In genomic region chr3:128385080-128385832, GRCh38 we compare ENCODE assay signal across 9 cellular contexts.
A peak's percentile ranks its signal among the peaks of the same experiment; 100 is the strongest.
DNase-seq lines count a peak whose midpoint lies in the region; ATAC-seq and TF ChIP-seq lines count a peak whose summit lies in the region.
"Had no signal": no experiment of that assay in that cellular context is flagged by ENCODE, and none has a peak within 500 bp of the region (broad histone marks: within the 10 kb centered on the region; RNA-seq: fewer than 3 reads in every experiment).

No MANE protein-coding gene starts in this region.

- peak overlapping the region; percentile 9 for H3K27ac Mint-ChIP-seq in activated naive CD4-positive, alpha-beta T cell treated with anti-CD3 and anti-CD28 coated beads for 36 hours
- H3K27ac Mint-ChIP-seq in mesothelial cell of epicardium: peak overlapping the region; percentile 85
- peak overlapping the region in 1 of 2 donors; percentile 0 for H3K27ac Mint-ChIP-seq in natural killer cell

- no peaks in the 10 kb centered on the region for H3K27me3 Mint-ChIP-seq in activated naive CD4-positive, alpha-beta T cell treated with anti-CD3 and anti-CD28 coated beads for 36 hours (ENCODE audit: low read depth)
- H3K27me3 Mint-ChIP-seq in mesothelial cell of epicardium (ENCODE audit: low read depth) (no peaks in the 10 kb centered on the region), natural killer cell (ENCODE audit: low read depth in 2 of 2) (no peaks in the 10 kb centered on the region)

- no peak for DNase-seq in activated naive CD4-positive, alpha-beta T cell treated with anti-CD3 and anti-CD28 coated beads for 36 hours
- no peak for DNase-seq in activated naive CD4-positive, alpha-beta T cell (lab: John Stamatoyannopoulos, UW)
- DNase-seq in fibroblast of gingiva (ENCODE audit: low read depth): peak; percentile 54
- no peak for DNase-seq in mesothelial cell of epicardium (ENCODE audit: low spot score in 2 of 2, unreplicated experiment in 2 of 2)
- DNase-seq in uterus: peak; percentile 82 to 91
- DNase-seq in natural killer cell: no peak
- DNase-seq in NCI-H524 treated with DMSO at 0.1 percent for 48 hours (lab: John Stamatoyannopoulos, UW): no peak
- DNase-seq: cortex of kidney had no signal

- no peak for TF ChIP-seq POLR2A in uterus (IDR thresholded peaks at IDR 0.05)

- ATAC-seq in natural killer cell (no peak), GM18858 (IDR thresholded peaks at IDR 0.05; ENCODE audit: unreplicated experiment) (no peak)

- no peaks in the 10 kb centered on the region for H3K9me3 Mint-ChIP-seq in activated naive CD4-positive, alpha-beta T cell treated with anti-CD3 and anti-CD28 coated beads for 36 hours
- H3K9me3 Mint-ChIP-seq in mesothelial cell of epicardium (no peaks in the 10 kb centered on the region), natural killer cell (no peaks in the 10 kb centered on the region)

- H3K36me3 Mint-ChIP-seq in activated naive CD4-positive, alpha-beta T cell treated with anti-CD3 and anti-CD28 coated beads for 36 hours (ENCODE audit: low read depth): no peaks in the 10 kb centered on the region
- H3K36me3 Mint-ChIP-seq in mesothelial cell of epicardium (peaks cover 2% of the 10 kb centered on the region), natural killer cell (no peaks in the 10 kb centered on the region)

- peaks cover 9 to 19% of the 10 kb centered on the region in 2 donors for H3K4me1 ChIP-seq in uterus

- no peak overlapping the region for H3K4me3 ChIP-seq in uterus

- no peak overlapping the region for H3K4me3 Mint-ChIP-seq in activated naive CD4-positive, alpha-beta T cell treated with anti-CD3 and anti-CD28 coated beads for 36 hours
- H3K4me3 Mint-ChIP-seq in mesothelial cell of epicardium: no peak overlapping the region
- H3K4me3 Mint-ChIP-seq in natural killer cell: no peak overlapping the region

- no peaks in the 10 kb centered on the region for H3K36me3 ChIP-seq in uterus

- no peaks in the 10 kb centered on the region for H3K9me3 ChIP-seq in uterus

- H3K4me1 Mint-ChIP-seq in activated naive CD4-positive, alpha-beta T cell treated with anti-CD3 and anti-CD28 coated beads for 36 hours (ENCODE audit: low read depth): peaks cover 5% of the 10 kb centered on the region
- peaks cover 63% of the 10 kb centered on the region for H3K4me1 Mint-ChIP-seq in mesothelial cell of epicardium
- peaks cover 32 to 41% of the 10 kb centered on the region in 2 donors for H3K4me1 Mint-ChIP-seq in natural killer cell

- CTCF ChIA-PET in activated naive CD4-positive, alpha-beta T cell treated with anti-CD3 and anti-CD28 coated beads for 36 hours (lab: Charles Lee): no interaction called here

- peak overlapping the region; percentile 48 to 83 for H3K27ac ChIP-seq in uterus

- intact Hi-C loops in activated naive CD4-positive, alpha-beta T cell treated with anti-CD3 and anti-CD28 coated beads for 36 hours (cut with micrococcal nuclease): no loop called here
- intact Hi-C loops in uterus (cut with DNase I; ENCODE audit: low total_unique reads) (no loop called here), natural killer cell (cut with micrococcal nuclease) (no loop called here)

- TF ChIP-seq CTCF in mesothelial cell of epicardium (IDR thresholded peaks at IDR 0.05; ENCODE audit: unreplicated experiment) (no peak), uterus (IDR thresholded peaks at IDR 0.05) (no peak), natural killer cell (IDR thresholded peaks at IDR 0.05) (no peak)

- H3K27me3 ChIP-seq in uterus: no peaks in the 10 kb centered on the region

Comparison
In these comparisons a context has a peak if more than half of its experiments do, and no peak if none do; other contexts are left out.
1. DNase-seq: peak in fibroblast of gingiva (single experiment) and uterus (2 of 2); none in activated naive CD4-positive, alpha-beta T cell treated with anti-CD3 and anti-CD28 coated beads for 36 hours (single experiment), activated naive CD4-positive, alpha-beta T cell (0 of 4), mesothelial cell of epicardium (0 of 2), natural killer cell (single experiment) and NCI-H524 treated with DMSO at 0.1 percent for 48 hours (single experiment).